ENCODE assay signal across 29 cellular contexts in genomic region chr5:51104556-51104955, GRCh38.
"Had no signal": no experiment of that assay in that cellular context is flagged by ENCODE, and none has a peak within 500 bp of the region (broad histone marks: within the 10 kb centered on the region; RNA-seq: fewer than 3 reads in every experiment).

No MANE protein-coding gene starts in this region.

- H3K4me3 ChIP-seq: ascending aorta, SJCRH30, SK-N-MC had no signal

- H3K27ac ChIP-seq: ascending aorta, SJCRH30, SK-N-MC had no signal

- H3K27ac Mint-ChIP-seq: activated CD4-positive, alpha-beta T cell treated with anti-CD3 and anti-CD28 coated beads, Interleukin-2, amount 10 ng/mL, durations not matched to agents 7 days and 5 days; activated CD8-positive, alpha-beta T cell treated with anti-CD3 and anti-CD28 coated beads, Interleukin-2, amount 10 ng/mL, durations not matched to agents 7 days and 5 days; activated naive CD4-positive, alpha-beta T cell treated with anti-CD3 and anti-CD28 coated beads, Interleukin-2, amount 50 U/mL, for 24 hours; activated naive CD8-positive, alpha-beta T cell treated with anti-CD3 and anti-CD28 coated beads, Interleukin-2, amount 10 ng/mL, durations not matched to agents 7 days and 5 days; activated T-cell treated with anti-CD3 and anti-CD28 coated beads, Interleukin-2, amount 50 U/mL, for 24 hours; activated T-helper 2 cell treated with anti-CD3 and anti-CD28 coated beads, Interferon-gamma antibody, Interleukin-2, Interleukin-4, amounts not matched to agents 10 μg/mL and 5 μg/mL and 100 μg/mL, durations not matched to agents 14 hours and 24 hours and 36 hours; T-helper 1 cell treated with Interleukin-12 subunit alpha and Interleukin-12 subunit beta and Interleukin-4 antibody, amounts not matched to agents 30 μg/mL and 1 μg/mL, for 36 hours; T-helper 2 cell treated with Interferon-gamma antibody and Interleukin-4, amounts not matched to agents 5 μg/mL and 100 μg/mL, for 36 hours had no signal

- H3K36me3 ChIP-seq: ascending aorta, SJCRH30 had no signal

- H3K9me3 Mint-ChIP-seq: activated CD4-positive, alpha-beta T cell treated with anti-CD3 and anti-CD28 coated beads, Interleukin-2, amount 10 ng/mL, durations not matched to agents 7 days and 5 days; activated naive CD8-positive, alpha-beta T cell treated with anti-CD3 and anti-CD28 coated beads, Interleukin-2, amount 10 ng/mL, durations not matched to agents 7 days and 5 days had no signal

- H3K9me3 ChIP-seq: ascending aorta, SJCRH30 had no signal

- H3K4me1 Mint-ChIP-seq: activated CD4-positive, alpha-beta T cell treated with anti-CD3 and anti-CD28 coated beads, Interleukin-2, amount 10 ng/mL, durations not matched to agents 7 days and 5 days; activated naive CD4-positive, alpha-beta T cell treated with anti-CD3 and anti-CD28 coated beads, Interleukin-2, amount 50 U/mL, for 24 hours; activated naive CD8-positive, alpha-beta T cell treated with anti-CD3 and anti-CD28 coated beads, Interleukin-2, amount 10 ng/mL, durations not matched to agents 7 days and 5 days had no signal

- ATAC-seq: activated CD8-positive, alpha-beta T cell treated with anti-CD3 and anti-CD28 coated beads, Interleukin-2, amount 10 ng/mL, durations not matched to agents 7 days and 5 days had no signal

- DNase-seq: activated CD4-positive, alpha-beta T cell treated with anti-CD3 and anti-CD28 coated beads, Interleukin-2, amount 10 ng/mL, durations not matched to agents 7 days and 5 days; activated CD4-positive, alpha-beta T cell treated with anti-CD3 and anti-CD28 coated beads, Interleukin-2, amount 50 U/mL, for 48 hours; activated CD8-positive, alpha-beta T cell treated with anti-CD3 and anti-CD28 coated beads, Interleukin-2, amount 10 ng/mL, durations not matched to agents 7 days and 5 days; activated gamma-delta T cell; activated naive CD4-positive, alpha-beta T cell treated with Interleukin-2 at 50 U/mL for 16 hours; activated naive CD8-positive, alpha-beta T cell treated with anti-CD3 and anti-CD28 coated beads, Interleukin-2, amount 10 ng/mL, durations not matched to agents 7 days and 5 days; activated T-cell treated with anti-CD3 and anti-CD28 coated beads, Interleukin-2, amount 50 U/mL, for 24 hours; amygdala; caudate nucleus; cerebellar nuclear complex; Karpas-422; KBM-7; NCI-H1048; NCI-H1105 treated with DMSO at 0.1 percent for 48 hours; NCI-H1436; NCI-H1694; NCI-H2029; NCI-H510A; NCI-H526; NCI-H748 treated with DMSO at 0.1 percent for 48 hours; SHP77; SJCRH30 had no signal

- H3K27me3 Mint-ChIP-seq: activated CD4-positive, alpha-beta T cell treated with anti-CD3 and anti-CD28 coated beads, Interleukin-2, amount 10 ng/mL, durations not matched to agents 7 days and 5 days; activated naive CD4-positive, alpha-beta T cell treated with anti-CD3 and anti-CD28 coated beads, Interleukin-2, amount 50 U/mL, for 24 hours; activated naive CD8-positive, alpha-beta T cell treated with anti-CD3 and anti-CD28 coated beads, Interleukin-2, amount 10 ng/mL, durations not matched to agents 7 days and 5 days; activated T-cell treated with anti-CD3 and anti-CD28 coated beads, Interleukin-2, amount 50 U/mL, for 24 hours had no signal

- H3K36me3 Mint-ChIP-seq: activated naive CD8-positive, alpha-beta T cell treated with anti-CD3 and anti-CD28 coated beads, Interleukin-2, amount 10 ng/mL, durations not matched to agents 7 days and 5 days had no signal

- FAIRE-seq: TTC549 had no signal

- H3K4me1 ChIP-seq: ascending aorta, SJCRH30 had no signal

- H3K4me3 Mint-ChIP-seq: activated CD4-positive, alpha-beta T cell treated with anti-CD3 and anti-CD28 coated beads, Interleukin-2, amount 10 ng/mL, durations not matched to agents 7 days and 5 days; activated CD8-positive, alpha-beta T cell treated with anti-CD3 and anti-CD28 coated beads, Interleukin-2, amount 10 ng/mL, durations not matched to agents 7 days and 5 days; activated naive CD4-positive, alpha-beta T cell treated with anti-CD3 and anti-CD28 coated beads, Interleukin-2, amount 50 U/mL, for 24 hours; activated naive CD8-positive, alpha-beta T cell treated with anti-CD3 and anti-CD28 coated beads, Interleukin-2, amount 10 ng/mL, durations not matched to agents 7 days and 5 days; activated T-cell treated with anti-CD3 and anti-CD28 coated beads, Interleukin-2, amount 50 U/mL, for 24 hours; T-helper 1 cell treated with Interleukin-12 subunit alpha and Interleukin-12 subunit beta and Interleukin-4 antibody, amounts not matched to agents 30 μg/mL and 1 μg/mL, for 36 hours; T-helper 2 cell treated with Interferon-gamma antibody and Interleukin-4, amounts not matched to agents 5 μg/mL and 100 μg/mL, for 36 hours had no signal

- H3K27me3 ChIP-seq: ascending aorta, SJCRH30 had no signal
